35 cellular contexts compared by ENCODE assay signal in genomic region chr18:65568866-65569265, GRCh38.
"Had no signal": no experiment of that assay in that cellular context is flagged by ENCODE, and none has a peak within 500 bp of the region (broad histone marks: within the 10 kb centered on the region; RNA-seq: fewer than 3 reads in every experiment).

No MANE protein-coding gene starts in this region.

- ATAC-seq: activated naive CD8-positive, alpha-beta T cell treated with anti-CD3 and anti-CD28 coated beads, Interleukin-2, amount 50 U/mL, for 24 hours; activated T-cell treated with anti-CD3 and anti-CD28 coated beads, Interleukin-2, amount 50 U/mL, for 4 hours; Panc1; Right ventricle myocardium inferior; SK-N-SH treated with all-trans-retinoic acid at 6 μM for 48 hours had no signal

- H3K4me3 Mint-ChIP-seq: activated B cell treated with CpG ODN at 0.5 μM for 24 hours; activated CD4-positive, alpha-beta memory T cell treated with anti-CD3 and anti-CD28 coated beads for 36 hours; activated naive CD4-positive, alpha-beta T cell treated with anti-CD3 and anti-CD28 coated beads, Interleukin-2, amount 10 ng/mL, durations not matched to agents 7 days and 5 days; activated naive CD8-positive, alpha-beta T cell; activated naive CD8-positive, alpha-beta T cell treated with anti-CD3 and anti-CD28 coated beads, Interleukin-2, amount 50 U/mL, for 24 hours; activated T-cell treated with anti-CD3 and anti-CD28 coated beads, Interleukin-2, amount 50 U/mL, for 4 hours; activated T-helper 1 cell treated with anti-CD3 and anti-CD28 coated beads, Interleukin-12 subunit alpha, Interleukin-12 subunit beta, Interleukin-2, Interleukin-4 antibody, amounts not matched to agents 30 ng/mL and 10 ng/mL and 1 ng/mL, durations not matched to agents 14 hours and 24 hours and 36 hours; brain; central memory CD8-positive, alpha-beta T cell had no signal

- DNase-seq: activated B cell treated with CpG ODN at 0.5 μM for 24 hours; activated CD4-positive, alpha-beta memory T cell treated with anti-CD3 and anti-CD28 coated beads for 36 hours; activated CD4-positive, alpha-beta T cell treated with anti-CD3 and anti-CD28 coated beads for 4 hours; activated CD4-positive, alpha-beta T cell treated with anti-CD3 and anti-CD28 coated beads, Interleukin-2, amount 50 U/mL, for 1 hour; activated CD4-positive, CD25-positive, alpha-beta regulatory T cell treated with anti-CD3 and anti-CD28 coated beads, Interleukin-2, amount 50 U/mL, for 72 hours; activated CD8-positive, alpha-beta memory T cell treated with anti-CD3 and anti-CD28 coated beads, Interleukin-2, amount 50 U/mL, for 4 hours; activated gamma-delta T cell treated with Interleukin-2 at 50 U/mL for 16 hours; activated naive CD4-positive, alpha-beta T cell treated with anti-CD3 and anti-CD28 coated beads, Interleukin-2, amount 10 ng/mL, durations not matched to agents 7 days and 5 days; activated naive CD8-positive, alpha-beta T cell treated with anti-CD3 and anti-CD28 coated beads, Interleukin-2, amount 50 U/mL, for 24 hours; activated T-cell treated with anti-CD3 and anti-CD28 coated beads for 4 hours; activated T-cell treated with anti-CD3 and anti-CD28 coated beads, Interleukin-2, amount 50 U/mL, for 4 hours; anterior cingulate cortex; NCI-H1092 treated with DMSO at 0.1 percent for 48 hours; NCI-H1417; NCI-H146; NCI-H187; NCI-H2029 treated with DMSO at 0.1 percent for 48 hours; NCI-H2107; NCI-H226; NCI-H446 treated with DMSO at 0.1 percent for 48 hours; NCI-H524; SIG-M5; T-helper 1 cell; T-helper 2 cell; T-helper 9 cell had no signal

- H3K36me3 ChIP-seq: cardiac muscle cell had no signal

- H3K27me3 Mint-ChIP-seq: activated B cell treated with CpG ODN at 0.5 μM for 24 hours; activated CD4-positive, alpha-beta memory T cell treated with anti-CD3 and anti-CD28 coated beads for 36 hours; activated naive CD4-positive, alpha-beta T cell treated with anti-CD3 and anti-CD28 coated beads, Interleukin-2, amount 10 ng/mL, durations not matched to agents 7 days and 5 days; activated naive CD8-positive, alpha-beta T cell; activated naive CD8-positive, alpha-beta T cell treated with anti-CD3 and anti-CD28 coated beads, Interleukin-2, amount 50 U/mL, for 24 hours; brain; central memory CD8-positive, alpha-beta T cell had no signal

- H3K9me3 Mint-ChIP-seq: activated naive CD8-positive, alpha-beta T cell treated with anti-CD3 and anti-CD28 coated beads, Interleukin-2, amount 50 U/mL, for 24 hours; activated T-helper 1 cell treated with anti-CD3 and anti-CD28 coated beads, Interleukin-12 subunit alpha, Interleukin-12 subunit beta, Interleukin-2, Interleukin-4 antibody, amounts not matched to agents 30 ng/mL and 10 ng/mL and 1 ng/mL, durations not matched to agents 14 hours and 24 hours and 36 hours; brain; central memory CD8-positive, alpha-beta T cell had no signal

- H3K27ac ChIP-seq: cardiac muscle cell, KMS-11, VCaP had no signal

- H3K27me3 ChIP-seq: cardiac muscle cell had no signal

- H3K4me1 Mint-ChIP-seq: activated B cell treated with CpG ODN at 0.5 μM for 24 hours; activated naive CD4-positive, alpha-beta T cell treated with anti-CD3 and anti-CD28 coated beads, Interleukin-2, amount 10 ng/mL, durations not matched to agents 7 days and 5 days; brain; central memory CD8-positive, alpha-beta T cell had no signal

- H3K4me2 ChIP-seq: KMS-11 had no signal

- H3K4me3 ChIP-seq: cardiac muscle cell had no signal

- H3K9ac ChIP-seq: KMS-11 had no signal

- H3K27ac Mint-ChIP-seq: activated B cell treated with CpG ODN at 0.5 μM for 24 hours; activated CD4-positive, alpha-beta memory T cell treated with anti-CD3 and anti-CD28 coated beads for 36 hours; activated naive CD4-positive, alpha-beta T cell treated with anti-CD3 and anti-CD28 coated beads, Interleukin-2, amount 10 ng/mL, durations not matched to agents 7 days and 5 days; activated naive CD8-positive, alpha-beta T cell; activated naive CD8-positive, alpha-beta T cell treated with anti-CD3 and anti-CD28 coated beads, Interleukin-2, amount 50 U/mL, for 24 hours; activated T-helper 1 cell treated with anti-CD3 and anti-CD28 coated beads, Interleukin-12 subunit alpha, Interleukin-12 subunit beta, Interleukin-2, Interleukin-4 antibody, amounts not matched to agents 30 ng/mL and 10 ng/mL and 1 ng/mL, durations not matched to agents 14 hours and 24 hours and 36 hours; brain had no signal

- H3K36me3 Mint-ChIP-seq: activated CD4-positive, alpha-beta memory T cell treated with anti-CD3 and anti-CD28 coated beads for 36 hours; activated naive CD4-positive, alpha-beta T cell treated with anti-CD3 and anti-CD28 coated beads, Interleukin-2, amount 10 ng/mL, durations not matched to agents 7 days and 5 days; activated naive CD8-positive, alpha-beta T cell; brain had no signal
